Comparison of ENCODE assay signal across 10 cellular contexts in genomic region chr1:44240802-44241671, GRCh38. TPM values are rescaled to one million over a fixed set of nuclear protein-coding genes. Genes with fewer than 3 reads are reported as not detected.
A peak's percentile ranks its signal among the peaks of the same experiment; 100 is the strongest.
DNase-seq lines count a peak whose midpoint lies in the region; ATAC-seq and TF ChIP-seq lines count a peak whose summit lies in the region.
"Had no signal": no experiment of that assay in that cellular context is flagged by ENCODE, and none has a peak within 500 bp of the region (broad histone marks: within the 10 kb centered on the region; RNA-seq: fewer than 3 reads in every experiment).

No MANE protein-coding gene starts in this region.

- 76 to 84% (median 81%) methylated on average over 9 of the region's 9 CpGs for WGBS in stomach, 5 donors

- no peak for TF ChIP-seq POLR2A in stomach (IDR thresholded peaks at IDR 0.05)

- intact Hi-C loops in lower lobe of right lung (cut with DNase I) (no loop called here), stomach (cut with DNase I; ENCODE audit: low total_unique reads) (no loop called here)

- TF ChIP-seq CTCF in lower lobe of right lung (IDR thresholded peaks at IDR 0.05) (no peak), stomach (IDR thresholded peaks at IDR 0.05) (no peak)

- DNase-seq in NCI-H69 (lab: John Stamatoyannopoulos, UW), result peak; percentile 40
- DNase-seq in caudate nucleus (lab: John Stamatoyannopoulos, UW), result no peak
- peak; percentile 30 for DNase-seq in lower lobe of right lung
- DNase-seq in stomach, result no peak
- DNase-seq in activated T-cell treated with anti-CD3 and anti-CD28 coated beads, Interleukin-2, amount 50 U/mL, for 1 hour, result no peak
- DNase-seq in NCI-H226, result no peak
- DNase-seq: MM.1S, NCI-H774 had no signal

- no peaks in the 10 kb centered on the region for H3K27me3 ChIP-seq in lower lobe of right lung (ENCODE audit: low read depth)
- no peaks in the 10 kb centered on the region for H3K27me3 ChIP-seq in stomach

- peaks cover 8% of the 10 kb centered on the region for H3K4me1 ChIP-seq in lower lobe of right lung
- H3K4me1 ChIP-seq in stomach, result peaks cover 0 to 40% (median 27%) of the 10 kb centered on the region in 4 donors

- TF ChIP-seq EP300 in stomach (IDR thresholded peaks at IDR 0.05), result no peak

- H3K4me3 ChIP-seq in lower lobe of right lung (no peak overlapping the region), stomach (no peak overlapping the region)

- H3K9me3 ChIP-seq in lower lobe of right lung, result no peaks in the 10 kb centered on the region
- no peaks in the 10 kb centered on the region for H3K9me3 ChIP-seq in stomach

- H3K27ac ChIP-seq in caudate nucleus (ENCODE audit: low read depth, low read length) (peak overlapping the region; percentile 54), lower lobe of right lung (peak overlapping the region; percentile 69), stomach (peak overlapping the region in 4 of 5 donors; percentile 64 to 80 (median 72))

- ATAC-seq in lower lobe of right lung, result peak; percentile 51 to 78
- ATAC-seq in HG03378 (IDR thresholded peaks at IDR 0.05; ENCODE audit: unreplicated experiment), result no peak
- no peak for ATAC-seq in HG02623 (IDR thresholded peaks at IDR 0.05; ENCODE audit: unreplicated experiment)

- H3K36me3 ChIP-seq in lower lobe of right lung (peaks cover 13% of the 10 kb centered on the region), stomach (peaks cover 0 to 40% (median 36%) of the 10 kb centered on the region in 4 donors)

RNA-seq across cellular contexts. Expression of gene DMAP1, which starts 27.8 kb away (rescaled TPM):
- total RNA-seq in lower lobe of right lung, result 32.2 TPM
- total RNA-seq in stomach, result 100 to 1,000 TPM in 1 of 5 donors, 10 to 100 TPM in 4; 29.7 to 141 (median 90.6) TPM
- 10 to 100 TPM; 35.2 to 65.1 (median 49.7) TPM for polyA plus RNA-seq in stomach

Comparison
In these comparisons a context has a peak if more than half of its experiments do, and no peak if none do; other contexts are left out.
1. DNase-seq: peak in NCI-H69 (single experiment) and lower lobe of right lung (single experiment); none in caudate nucleus (0 of 61), stomach (single experiment), activated T-cell treated with anti-CD3 and anti-CD28 coated beads, Interleukin-2, amount 50 U/mL, for 1 hour (single experiment) and NCI-H226 (single experiment).
2. ATAC-seq: peak in lower lobe of right lung (2 of 2); none in HG03378 (single experiment) and HG02623 (single experiment).
3. Peak in every context shown above with its lines, with median percentiles within 50 percentile points of each other: H3K27ac ChIP-seq.